ENCODE assay signal across 21 cellular contexts in genomic region chr13:32408999-32409313, GRCh38. TPM values are rescaled to one million over a fixed set of nuclear protein-coding genes. Genes with fewer than 3 reads are reported as not detected.
DNase-seq lines count a peak whose midpoint lies in the region; ATAC-seq and TF ChIP-seq lines count a peak whose summit lies in the region.
"Had no signal": no experiment of that assay in that cellular context is flagged by ENCODE, and none has a peak within 500 bp of the region (broad histone marks: within the 10 kb centered on the region; RNA-seq: fewer than 3 reads in every experiment).

No MANE protein-coding gene starts in this region.

- H3K4me3 Mint-ChIP-seq in T-helper 2 cell treated with Interferon-gamma antibody and Interleukin-4, amounts not matched to agents 5 μg/mL and 100 μg/mL, for 36 hours, result no peak overlapping the region
- H3K4me3 Mint-ChIP-seq in glutamatergic neuron (ENCODE audit: unreplicated experiment), result peak overlapping the region; percentile 88
- H3K4me3 Mint-ChIP-seq: immature natural killer cell had no signal

- no peak for ATAC-seq in esophagus mucosa
- ATAC-seq: HCT116 had no signal

- TF ChIP-seq POLR2A in thyroid gland (IDR thresholded peaks at IDR 0.05), result no peak

- peaks cover 20% of the 10 kb centered on the region for H3K36me3 Mint-ChIP-seq in T-helper 2 cell treated with Interferon-gamma antibody and Interleukin-4, amounts not matched to agents 5 μg/mL and 100 μg/mL, for 36 hours (ENCODE audit: low read depth)
- H3K36me3 Mint-ChIP-seq in glutamatergic neuron (ENCODE audit: unreplicated experiment), result no peaks in the 10 kb centered on the region

- H3K9me3 ChIP-seq in PC-9 (ENCODE audit: insufficient read depth, low read depth) (no peaks in the 10 kb centered on the region), thyroid gland (no peaks in the 10 kb centered on the region)
- H3K9me3 ChIP-seq: ascending aorta, colonic mucosa, right atrium auricular region, suprapubic skin had no signal

- CTCF ChIA-PET in PC-9 (lab: Charles Lee), result no interaction called here

- H4K20me1 ChIP-seq in PC-9 (ENCODE audit: insufficient read depth), result no peaks in the 10 kb centered on the region

- H3K4me1 Mint-ChIP-seq in T-helper 2 cell treated with Interferon-gamma antibody and Interleukin-4, amounts not matched to agents 5 μg/mL and 100 μg/mL, for 36 hours (ENCODE audit: low read depth), result peaks cover 16% of the 10 kb centered on the region
- H3K4me1 Mint-ChIP-seq in glutamatergic neuron (ENCODE audit: low read depth, unreplicated experiment), result peaks cover 17% of the 10 kb centered on the region

- no peak overlapping the region for H3K4me2 ChIP-seq in PC-9

- intact Hi-C loops in PC-9 (cut with micrococcal nuclease; ENCODE audit: unreplicated experiment), result no loop called here
- intact Hi-C loops in thyroid gland (cut with DNase I), result no loop called here

- no peaks in the 10 kb centered on the region for H3K79me2 ChIP-seq in PC-9 (ENCODE audit: low read depth)

- peak overlapping the region; percentile 34; the same call in 1 of the 2 replicates for H2AFZ ChIP-seq in PC-9

- H3K27me3 ChIP-seq in PC-9 (ENCODE audit: insufficient read depth, low read depth) (no peaks in the 10 kb centered on the region), thyroid gland (no peaks in the 10 kb centered on the region)
- H3K27me3 ChIP-seq: ascending aorta, colonic mucosa, right atrium auricular region, suprapubic skin had no signal

- no peaks in the 10 kb centered on the region for H3K9me3 Mint-ChIP-seq in T-helper 2 cell treated with Interferon-gamma antibody and Interleukin-4, amounts not matched to agents 5 μg/mL and 100 μg/mL, for 36 hours
- peaks cover 1% of the 10 kb centered on the region for H3K9me3 Mint-ChIP-seq in glutamatergic neuron (ENCODE audit: unreplicated experiment)
- H3K9me3 Mint-ChIP-seq: immature natural killer cell, neural crest cell had no signal

- H3K27ac Mint-ChIP-seq in T-helper 2 cell treated with Interferon-gamma antibody and Interleukin-4, amounts not matched to agents 5 μg/mL and 100 μg/mL, for 36 hours, result peak overlapping the region; percentile 75
- H3K27ac Mint-ChIP-seq in glutamatergic neuron (ENCODE audit: unreplicated experiment), result peak overlapping the region; percentile 78

- DNase-seq in T-helper 2 cell treated with Interferon-gamma antibody and Interleukin-4, amounts not matched to agents 5 μg/mL and 100 μg/mL, for 36 hours (ENCODE audit: low spot score), result no peak
- DNase-seq in T-helper 2 cell, result no peak
- DNase-seq in PC-9, result no peak
- no peak for DNase-seq in glutamatergic neuron
- DNase-seq in thyroid gland, result peak; percentile 69 to 72
- no peak for DNase-seq in SKM-1 (lab: John Stamatoyannopoulos, UW; ENCODE audit: unreplicated experiment)
- DNase-seq in DMS114 treated with DMSO at 0.1 percent for 48 hours (lab: John Stamatoyannopoulos, UW; ENCODE audit: unreplicated experiment), result no peak
- DNase-seq: activated CD4-positive, alpha-beta T cell treated with anti-CD3 and anti-CD28 coated beads for 36 hours; activated CD8-positive, alpha-beta memory T cell treated with anti-CD3 and anti-CD28 coated beads, Interleukin-2, amount 50 U/mL, for 48 hours; activated naive CD4-positive, alpha-beta T cell treated with Interleukin-2 at 50 U/mL for 16 hours; colonic mucosa; immature natural killer cell; NCI-H1694 treated with DMSO at 0.1 percent for 48 hours; stimulated activated CD4-positive, alpha-beta T cell treated with anti-CD3 and anti-CD28 coated beads, Interleukin-1b, Interleukin-23, amount 100 ng/mL, for 48 hours; T-helper 9 cell had no signal

- POLR2A ChIA-PET in PC-9 (lab: Charles Lee; ENCODE audit: unreplicated experiment), result no interaction called here

- H3K36me3 ChIP-seq in PC-9 (ENCODE audit: low read depth) (no peaks in the 10 kb centered on the region), thyroid gland (peaks cover 0 to 3% of the 10 kb centered on the region in 2 donors)
- H3K36me3 ChIP-seq: colonic mucosa, right atrium auricular region had no signal

- H3K9me2 ChIP-seq in PC-9 (ENCODE audit: insufficient read depth), result no peaks in the 10 kb centered on the region

- H3K4me1 ChIP-seq in PC-9 (replicated peaks; ENCODE audit: insufficient read depth) (no peaks in the 10 kb centered on the region), thyroid gland (peaks cover 7 to 12% of the 10 kb centered on the region in 2 donors)
- H3K4me1 ChIP-seq: ascending aorta, colonic mucosa, suprapubic skin had no signal

- BruUV-seq in PC-9 (replicated peaks; lab: Mats Ljungman, UMichigan), result no TSS peak

- no peaks in the 10 kb centered on the region for H3K27me3 Mint-ChIP-seq in T-helper 2 cell treated with Interferon-gamma antibody and Interleukin-4, amounts not matched to agents 5 μg/mL and 100 μg/mL, for 36 hours (ENCODE audit: low read depth)
- H3K27me3 Mint-ChIP-seq in glutamatergic neuron (ENCODE audit: unreplicated experiment), result peaks cover 4% of the 10 kb centered on the region
- H3K27me3 Mint-ChIP-seq: activated CD4-positive, alpha-beta T cell treated with anti-CD3 and anti-CD28 coated beads for 36 hours had no signal

- no peaks in the 10 kb centered on the region for H3F3A ChIP-seq in PC-9 (ENCODE audit: insufficient read depth, low read depth)

- H3K27ac ChIP-seq in PC-9 (no peak overlapping the region), thyroid gland (peak overlapping the region; percentile 26 to 65 (median 42))
- H3K27ac ChIP-seq: ascending aorta, colonic mucosa, suprapubic skin had no signal

- WGBS in thyroid gland, 2 donors, result 38% methylated on average over 6 of the region's 6 CpGs

- TF ChIP-seq CTCF in PC-9 (conservative IDR thresholded peaks at IDR 0.05) (no peak), glutamatergic neuron (IDR thresholded peaks at IDR 0.05; ENCODE audit: partially characterized antibody, unreplicated experiment) (no peak), thyroid gland (IDR thresholded peaks at IDR 0.05) (no peak)

- H3K4me3 ChIP-seq in PC-9 (no peak overlapping the region), thyroid gland (replicated peaks in 1 of 3) (no peak overlapping the region)
- H3K4me3 ChIP-seq: colonic mucosa had no signal

RNA-seq across cellular contexts. Expression of gene N4BP2L1, which starts 19.0 kb away (rescaled TPM):
- 3.0 and 4.0 TPM in 2 replicates for total RNA-seq in PC-9 (2021)
- 1.9 TPM for total RNA-seq in glutamatergic neuron (ENCODE audit: unreplicated experiment)
- total RNA-seq in thyroid gland, result 10 to 100 TPM; 15.0 to 38.7 (median 23.8) TPM
- total RNA-seq in esophagus mucosa, result 1.8 TPM

Comparison
In these comparisons a context has a peak if more than half of its experiments do, and no peak if none do; other contexts are left out.
1. DNase-seq: peak in thyroid gland (2 of 2); none in T-helper 2 cell treated with Interferon-gamma antibody and Interleukin-4, amounts not matched to agents 5 μg/mL and 100 μg/mL, for 36 hours (single experiment), T-helper 2 cell (0 of 5), PC-9 (0 of 2), glutamatergic neuron (single experiment), SKM-1 (single experiment) and DMS114 treated with DMSO at 0.1 percent for 48 hours (single experiment).